Comparison of ENCODE assay signal across 18 cellular contexts in genomic region chr10:118957141-118957825, GRCh38.
"Had no signal": no experiment of that assay in that cellular context is flagged by ENCODE, and none has a peak within 500 bp of the region (broad histone marks: within the 10 kb centered on the region; RNA-seq: fewer than 3 reads in every experiment).

No MANE protein-coding gene starts in this region.

- H3K4me3 Mint-ChIP-seq: activated CD4-positive, alpha-beta T cell treated with anti-CD3 and anti-CD28 coated beads, Interleukin-2, amount 10 ng/mL, durations not matched to agents 7 days and 5 days; activated CD8-positive, alpha-beta T cell treated with anti-CD3 and anti-CD28 coated beads, Interleukin-2, amount 10 ng/mL, durations not matched to agents 7 days and 5 days; activated naive CD4-positive, alpha-beta T cell treated with anti-CD3 and anti-CD28 coated beads, Interleukin-2, amount 10 ng/mL, durations not matched to agents 7 days and 5 days; memory B cell; nephron; stimulated activated memory B cell treated with anti-CD40 and anti-IgM and Interleukin-4, amounts not matched to agents 10 μg/mL and 1 μg/mL and 100 μg/mL, for 72 hours had no signal

- ATAC-seq: activated CD4-positive, CD25-positive, alpha-beta regulatory T cell treated with anti-CD3 and anti-CD28 coated beads, Interleukin-2, amount 50 U/mL, for 24 hours; activated CD8-positive, alpha-beta T cell treated with anti-CD3 and anti-CD28 coated beads, Interleukin-2, amount 10 ng/mL, durations not matched to agents 7 days and 5 days; right lobe of liver; stimulated activated memory B cell treated with anti-CD40 and anti-IgM and Interleukin-4, amounts not matched to agents 10 μg/mL and 1 μg/mL and 100 μg/mL, for 72 hours had no signal

- H3K4me2 ChIP-seq: SK-N-SH, smooth muscle cell had no signal

- DNase-seq: activated CD4-positive, alpha-beta T cell treated with anti-CD3 and anti-CD28 coated beads, Interleukin-2, amount 10 ng/mL, durations not matched to agents 7 days and 5 days; activated CD8-positive, alpha-beta T cell treated with anti-CD3 and anti-CD28 coated beads, Interleukin-2, amount 10 ng/mL, durations not matched to agents 7 days and 5 days; activated effector memory CD4-positive, alpha-beta T cell treated with anti-CD3 and anti-CD28 coated beads, Interleukin-2, amount 50 U/mL, for 16 hours; activated naive CD4-positive, alpha-beta T cell treated with anti-CD3 and anti-CD28 coated beads, Interleukin-2, amount 10 ng/mL, durations not matched to agents 7 days and 5 days; cortex of kidney; SK-N-SH; stimulated activated CD4-positive, alpha-beta T cell treated with anti-CD3 and anti-CD28 coated beads, Interleukin-15, amount 100 ng/mL, for 24 hours; trophoblast cell had no signal

- H3K9me3 Mint-ChIP-seq: activated CD4-positive, alpha-beta T cell treated with anti-CD3 and anti-CD28 coated beads, Interleukin-2, amount 10 ng/mL, durations not matched to agents 7 days and 5 days; activated naive CD4-positive, alpha-beta T cell treated with anti-CD3 and anti-CD28 coated beads, Interleukin-2, amount 10 ng/mL, durations not matched to agents 7 days and 5 days; memory B cell; nephron; stimulated activated memory B cell treated with anti-CD40 and anti-IgM and Interleukin-4, amounts not matched to agents 10 μg/mL and 1 μg/mL and 100 μg/mL, for 72 hours had no signal

- H3K27me3 ChIP-seq: heart left ventricle, right lobe of liver, testis had no signal

- H3K9me3 ChIP-seq: heart left ventricle, right lobe of liver, SK-N-SH, testis had no signal

- H3K36me3 ChIP-seq: heart left ventricle, right lobe of liver had no signal

- H3K9ac ChIP-seq: parathyroid adenoma, SK-N-SH had no signal

- H3K4me1 ChIP-seq: parathyroid adenoma had no signal

- H3K27ac ChIP-seq: epithelial cell of prostate, parathyroid adenoma, right lobe of liver, testis had no signal

- H3K36me3 Mint-ChIP-seq: activated naive CD4-positive, alpha-beta T cell treated with anti-CD3 and anti-CD28 coated beads, Interleukin-2, amount 10 ng/mL, durations not matched to agents 7 days and 5 days; memory B cell; stimulated activated memory B cell treated with anti-CD40 and anti-IgM and Interleukin-4, amounts not matched to agents 10 μg/mL and 1 μg/mL and 100 μg/mL, for 72 hours had no signal

- H3K4me3 ChIP-seq: heart left ventricle, right lobe of liver, smooth muscle cell, testis had no signal

- H3K4me1 Mint-ChIP-seq: activated CD4-positive, alpha-beta T cell treated with anti-CD3 and anti-CD28 coated beads, Interleukin-2, amount 10 ng/mL, durations not matched to agents 7 days and 5 days; memory B cell; stimulated activated memory B cell treated with anti-CD40 and anti-IgM and Interleukin-4, amounts not matched to agents 10 μg/mL and 1 μg/mL and 100 μg/mL, for 72 hours had no signal

- H2AFZ ChIP-seq: parathyroid adenoma had no signal

- H3K27ac Mint-ChIP-seq: activated CD4-positive, alpha-beta T cell treated with anti-CD3 and anti-CD28 coated beads, Interleukin-2, amount 10 ng/mL, durations not matched to agents 7 days and 5 days; activated CD8-positive, alpha-beta T cell treated with anti-CD3 and anti-CD28 coated beads, Interleukin-2, amount 10 ng/mL, durations not matched to agents 7 days and 5 days; activated naive CD4-positive, alpha-beta T cell treated with anti-CD3 and anti-CD28 coated beads, Interleukin-2, amount 10 ng/mL, durations not matched to agents 7 days and 5 days; memory B cell; stimulated activated memory B cell treated with anti-CD40 and anti-IgM and Interleukin-4, amounts not matched to agents 10 μg/mL and 1 μg/mL and 100 μg/mL, for 72 hours had no signal
